In genomic region chr1:76868916-76869315, GRCh38 we compare ENCODE assay signal across 9 cellular contexts. TPM values are rescaled to one million over a fixed set of nuclear protein-coding genes. Genes with fewer than 3 reads are reported as not detected.
A peak's percentile ranks its signal among the peaks of the same experiment; 100 is the strongest.
DNase-seq lines count a peak whose midpoint lies in the region; ATAC-seq, FAIRE-seq and TF ChIP-seq lines count a peak whose summit lies in the region.
"Had no signal": no experiment of that assay in that cellular context is flagged by ENCODE, and none has a peak within 500 bp of the region (broad histone marks: within the 10 kb centered on the region; RNA-seq: fewer than 3 reads in every experiment).

No MANE protein-coding gene starts in this region.

- H3K79me2 ChIP-seq in K562 (ENCODE audit: control insufficient read depth, insufficient read depth, low read length) = no peaks in the 10 kb centered on the region

- no peaks in the 10 kb centered on the region for H3K36me3 ChIP-seq in K562 (ENCODE audit: control insufficient read depth, insufficient read depth, low read length)
- no peaks in the 10 kb centered on the region for H3K36me3 ChIP-seq in kidney (ENCODE audit: control insufficient read depth in 1 of 2, insufficient read depth in 2 of 2, low read length in 2 of 2)
- H3K36me3 ChIP-seq in stomach smooth muscle (ENCODE audit: control insufficient read depth in 2 of 2, insufficient read depth in 2 of 2, low read length in 2 of 2) = no peaks in the 10 kb centered on the region
- H3K36me3 ChIP-seq: BLaER1 treated with 17β-estradiol and CSF1 and Interleukin-3, amounts not matched to agents 10 nM and 100 nM had no signal

- peaks cover 6% of the 10 kb centered on the region for H3K9me3 Mint-ChIP-seq in activated CD4-positive, alpha-beta T cell treated with anti-CD3 and anti-CD28 coated beads, Interleukin-2, amount 10 ng/mL, durations not matched to agents 24 days and 14 days

- H3K9me3 ChIP-seq in K562 (replicated peaks; ENCODE audit: control insufficient read depth, insufficient read depth, low read depth, low read length) (no peaks in the 10 kb centered on the region), kidney (ENCODE audit: control insufficient read depth in 1 of 2, low read length in 2 of 2) (no peaks in the 10 kb centered on the region), stomach smooth muscle (ENCODE audit: control insufficient read depth in 2 of 2, low read length in 2 of 2) (no peaks in the 10 kb centered on the region)

- intact Hi-C loops in activated CD4-positive, alpha-beta T cell treated with anti-CD3 and anti-CD28 coated beads, Interleukin-2, amount 10 ng/mL, durations not matched to agents 24 days and 14 days (cut with micrococcal nuclease) = loop anchor here (10.0 kb wide), 1 partner anchor 714 kb away; no protein-coding TSS in a partner anchor
- intact Hi-C loops in K562 (cut with micrococcal nuclease) = no loop called here
- intact Hi-C loops in kidney (cut with DNase I) = no loop called here

- no peak for TF ChIP-seq EP300 in K562 (IDR thresholded peaks at IDR 0.05; ENCODE audit: low read length)

- no peak overlapping the region for H3K27ac Mint-ChIP-seq in activated CD4-positive, alpha-beta T cell treated with anti-CD3 and anti-CD28 coated beads, Interleukin-2, amount 10 ng/mL, durations not matched to agents 24 days and 14 days

- H3K9ac ChIP-seq in K562 (ENCODE audit: insufficient read depth in 1 of 2, low read depth in 2 of 2, low read length in 2 of 2) (no peak overlapping the region), kidney (ENCODE audit: low read length in 2 of 2) (no peak overlapping the region), stomach smooth muscle (ENCODE audit: low read length in 2 of 2) (peak overlapping the region in 1 of 2 donors; percentile 47)
- H3K9ac ChIP-seq: BLaER1 treated with 17β-estradiol and CSF1 and Interleukin-3, amounts not matched to agents 10 nM and 100 nM had no signal

- no peaks in the 10 kb centered on the region for H4K20me1 ChIP-seq in K562 (replicated peaks; ENCODE audit: control insufficient read depth, insufficient read depth, low read length)
- H4K20me1 ChIP-seq: BLaER1 treated with 17β-estradiol and CSF1 and Interleukin-3, amounts not matched to agents 10 nM and 100 nM had no signal

- ATAC-seq in K562 = peak; percentile 36; the same call in 2 of the 3 replicates

- H3K4me1 ChIP-seq in K562 (replicated peaks in 1 of 2; ENCODE audit: control insufficient read depth in 2 of 2, insufficient read depth in 2 of 2, low read length in 2 of 2) (peaks cover 0 to 19% of the 10 kb centered on the region in 2 experiments; a peak in 2 of 5 replicates), kidney (ENCODE audit: control insufficient read depth in 1 of 2, insufficient read depth in 1 of 2, low read depth in 1 of 2, low read length in 2 of 2) (peaks cover 0 to 8% of the 10 kb centered on the region in 2 donors), stomach smooth muscle (ENCODE audit: control insufficient read depth, insufficient read depth, low read length) (peaks cover 21% of the 10 kb centered on the region)

- WGBS in K562 (ENCODE audit: insufficient coverage, low coverage, missing lambda C conversion rate) = 8% methylated on average over 19 of the region's 19 CpGs

- peaks cover 72% of the 10 kb centered on the region for H3K27me3 Mint-ChIP-seq in activated CD4-positive, alpha-beta T cell treated with anti-CD3 and anti-CD28 coated beads, Interleukin-2, amount 10 ng/mL, durations not matched to agents 24 days and 14 days

- peaks cover 4% of the 10 kb centered on the region for H3K4me1 Mint-ChIP-seq in activated CD4-positive, alpha-beta T cell treated with anti-CD3 and anti-CD28 coated beads, Interleukin-2, amount 10 ng/mL, durations not matched to agents 24 days and 14 days

- CTCF ChIA-PET in K562 (lab: Yijun Ruan, JAX; ENCODE audit: low intra/inter-chr PET ratio) = interaction anchor here (0.7 kb wide), 1 partner anchor 717 kb away, joined by 3 read pairs; no protein-coding TSS in a partner anchor

- POLR2A ChIA-PET in K562 (lab: Yijun Ruan, JAX) = interaction anchor here (0.6 kb wide), 1 partner anchor 150 kb away, joined by 4 read pairs; no protein-coding TSS in a partner anchor

- no peak for TF ChIP-seq POLR2A in K562 (conservative IDR thresholded peaks at IDR 0.05)

- H3K36me3 Mint-ChIP-seq in activated CD4-positive, alpha-beta T cell treated with anti-CD3 and anti-CD28 coated beads, Interleukin-2, amount 10 ng/mL, durations not matched to agents 24 days and 14 days (ENCODE audit: low read depth) = no peaks in the 10 kb centered on the region

- BruUV-seq in K562 (replicated peaks; lab: Mats Ljungman, UMichigan) = no TSS peak

- no peak for TF ChIP-seq RAD21 in K562 (CRISPR knock-in tag; conservative IDR thresholded peaks at IDR 0.05 in 1 of 2, IDR thresholded peaks at IDR 0.05 in 1 of 2)

- H2AFZ ChIP-seq in K562 (ENCODE audit: low read depth, low read length) = no peak overlapping the region

- peak overlapping the region; percentile 47 for H3K4me3 Mint-ChIP-seq in activated CD4-positive, alpha-beta T cell treated with anti-CD3 and anti-CD28 coated beads, Interleukin-2, amount 10 ng/mL, durations not matched to agents 24 days and 14 days

- no peak for TF ChIP-seq CTCF in K562 (IDR thresholded peaks at IDR 0.05 in 2 of 3, conservative IDR thresholded peaks at IDR 0.05 in 1 of 3; ENCODE audit: insufficient read depth in 2 of 3, low read depth in 1 of 3, low read length in 3 of 3)
- no peak for TF ChIP-seq CTCF in kidney (IDR thresholded peaks at IDR 0.05; ENCODE audit: borderline replicate concordance, extremely low read depth, insufficient read depth)

- in situ Hi-C loops in K562 (cut with MboI) = no loop called here

- H3K4me3 ChIP-seq in K562 = no peak overlapping the region
- no peak overlapping the region for H3K4me3 ChIP-seq in kidney (ENCODE audit: low read length in 2 of 2)
- H3K4me3 ChIP-seq in stomach smooth muscle (ENCODE audit: low read length in 2 of 2) = peak overlapping the region; percentile 76 to 83
- H3K4me3 ChIP-seq: BLaER1 treated with 17β-estradiol and CSF1 and Interleukin-3, amounts not matched to agents 10 nM and 100 nM had no signal

- FAIRE-seq in K562 (lab: Jason Lieb, UNC) = no peak
- no peak for FAIRE-seq in kidney (lab: Jason Lieb, UNC)

- H3K9me1 ChIP-seq in K562 (ENCODE audit: control insufficient read depth, insufficient read depth, low read length) = no peaks in the 10 kb centered on the region

- H3K4me2 ChIP-seq in K562 (ENCODE audit: insufficient read depth, low read length) = no peak overlapping the region
- H3K4me2 ChIP-seq: BLaER1 treated with 17β-estradiol and CSF1 and Interleukin-3, amounts not matched to agents 10 nM and 100 nM had no signal

- H3K27ac ChIP-seq in K562 (ENCODE audit: extremely low read depth, low read depth, low read length) (no peak overlapping the region), kidney (ENCODE audit: low read depth in 2 of 2, low read length in 2 of 2) (no peak overlapping the region), stomach smooth muscle (ENCODE audit: low read length) (no peak overlapping the region)
- H3K27ac ChIP-seq: BLaER1 treated with 17β-estradiol and CSF1 and Interleukin-3, amounts not matched to agents 10 nM and 100 nM had no signal

- H3K27me3 ChIP-seq in K562 (ENCODE audit: control insufficient read depth in 2 of 2, insufficient read depth in 2 of 2, low read length in 2 of 2) (peaks cover 0 to 19% of the 10 kb centered on the region in 2 experiments; a peak in 2 of 5 replicates), stomach smooth muscle (ENCODE audit: control insufficient read depth in 1 of 2, insufficient read depth in 2 of 2, low read length in 2 of 2) (no peaks in the 10 kb centered on the region)
- H3K27me3 ChIP-seq: BLaER1 treated with 17β-estradiol and CSF1 and Interleukin-3, amounts not matched to agents 10 nM and 100 nM had no signal

- DNase-seq in activated CD4-positive, alpha-beta T cell treated with anti-CD3 and anti-CD28 coated beads, Interleukin-2, amount 10 ng/mL, durations not matched to agents 24 days and 14 days = no peak
- no peak for DNase-seq in activated CD4-positive, alpha-beta T cell treated with anti-CD3 and anti-CD28 coated beads, Interleukin-2, amount 50 U/mL, for 4 hours
- no peak for DNase-seq in K562 (ENCODE audit: extremely low read depth in 1 of 4, low spot score in 3 of 4)
- peak; percentile 61 for DNase-seq in kidney
- no peak for DNase-seq in NCI-H2196 treated with DMSO at 0.1 percent for 48 hours (lab: John Stamatoyannopoulos, UW; ENCODE audit: unreplicated experiment)
- no peak for DNase-seq in COLO829 (ENCODE audit: low spot score)
- DNase-seq in HPDE6-E6E7 (ENCODE audit: extremely low spot score) = no peak

TF ChIP-seq in K562, 482 proteins besides CTCF, POLR2A, EP300 and RAD21 (continues in another document):
- TF ChIP-seq MTF1 (CRISPR knock-in tag; IDR thresholded peaks at IDR 0.05; ENCODE audit: borderline replicate concordance) = no peak

RNA-seq across cellular contexts. Expression of gene ST6GALNAC5, which starts 1.6 kb away (rescaled TPM):
- not detected in 2 replicates for total RNA-seq in activated CD4-positive, alpha-beta T cell treated with anti-CD3 and anti-CD28 coated beads, Interleukin-2, amount 10 ng/mL, durations not matched to agents 24 days and 14 days
- total RNA-seq in K562 (2011; cell fraction: chromatin; rRNA removed; ENCODE audit: low replicate concordance) = 0.33 TPM in 1 of 2 replicates, not detected in the other
- not detected in 2 replicates for total RNA-seq in K562 (2011; cell fraction: nucleolus; rRNA removed)
- not detected in 2 replicates for total RNA-seq in K562 (2011; cell fraction: nucleoplasm; rRNA removed)
- not detected in 2 replicates for total RNA-seq in K562 (2014; rRNA removed)
- total RNA-seq in K562 (2014; rRNA removed; fragmentation: Illumina TruSeq; extraction: Trizol) = not detected in 2 replicates
- total RNA-seq in K562 (2015; rRNA removed; fragmentation: Illumina TruSeq; extraction: Trizol) = not detected in 2 replicates
- total RNA-seq in K562 (2021) = 0.04 TPM in 1 of 2 replicates, not detected in the other
- 0.14 TPM in 1 of 2 replicates, not detected in the other for polyA plus RNA-seq in K562 (2011; rRNA removed)
- 0.27 TPM in 1 of 2 replicates, not detected in the other for polyA plus RNA-seq in K562 (2011; cell fraction: cytosol; rRNA removed)
- polyA plus RNA-seq in K562 (2011; cell fraction: nucleus; rRNA removed) = not detected in 2 replicates
- polyA plus RNA-seq in K562 (2012) = 0.12 TPM in 1 of 2 replicates, not detected in the other
- not detected in 2 replicates for polyA plus RNA-seq in K562 (2014; fragmentation: Illumina TruSeq; extraction: Trizol)
- not detected for polyA plus RNA-seq in K562 (2014; fragmentation: Nextera tagmentation; extraction: Ambion mirVana)
- polyA plus RNA-seq in K562 (2014; rRNA removed) = not detected in 2 replicates
- polyA minus RNA-seq in K562 (2011; rRNA and poly(A)+ RNA removed) = 0.18 TPM in 1 of 2 replicates, not detected in the other
- polyA minus RNA-seq in K562 (2011; cell fraction: cytosol; rRNA and poly(A)+ RNA removed) = not detected in 2 replicates
- not detected in 2 replicates for polyA minus RNA-seq in K562 (2011; cell fraction: nucleus; rRNA and poly(A)+ RNA removed)
- total RNA-seq in kidney = 0.50 TPM
- 0.34 TPM for polyA plus RNA-seq in kidney (ENCODE audit: insufficient read depth, low read depth, low replicate concordance)

Comparison
In these comparisons a context has a peak if more than half of its experiments do, and no peak if none do; other contexts are left out.
1. H3K4me3 ChIP-seq: peak in stomach smooth muscle (2 of 2); none in K562 (single experiment) and kidney (0 of 2).